Comparison of ENCODE assay signal across 9 cellular contexts in genomic region chr1:4778056-4778455, GRCh38.
A peak's percentile ranks its signal among the peaks of the same experiment; 100 is the strongest.
DNase-seq lines count a peak whose midpoint lies in the region.
"Had no signal": no experiment of that assay in that cellular context is flagged by ENCODE, and none has a peak within 500 bp of the region (broad histone marks: within the 10 kb centered on the region; RNA-seq: fewer than 3 reads in every experiment).

No MANE protein-coding gene starts in this region.

- DNase-seq in C1 segment of cervical spinal cord (lab: John Stamatoyannopoulos, UW) (peak in 9 of 14 donors; percentile 3 to 34 (median 14)), M059J (ENCODE audit: low read depth) (peak; percentile 11), cerebellar cortex (ENCODE audit: low spot score) (peak; percentile 5), mucosa of gallbladder (ENCODE audit: low spot score) (peak; percentile 19), NCI-H1436 (lab: John Stamatoyannopoulos, UW) (no peak), NCI-H128 (lab: John Stamatoyannopoulos, UW; ENCODE audit: unreplicated experiment) (no peak)
- DNase-seq in effector CD8-positive, alpha-beta T cell (lab: John Stamatoyannopoulos, UW), result no peak
- no peak for DNase-seq in activated CD8-positive, alpha-beta memory T cell treated with anti-CD3 and anti-CD28 coated beads, Interleukin-2, amount 50 U/mL, for 4 hours
- DNase-seq: activated T-cell treated with anti-CD3 and anti-CD28 coated beads for 4 hours had no signal

Comparison
In these comparisons a context has a peak if more than half of its experiments do, and no peak if none do; other contexts are left out.
1. DNase-seq: peak in C1 segment of cervical spinal cord (9 of 14), M059J (single experiment), cerebellar cortex (single experiment) and mucosa of gallbladder (single experiment); none in NCI-H1436 (single experiment), effector CD8-positive, alpha-beta T cell (single experiment), activated CD8-positive, alpha-beta memory T cell treated with anti-CD3 and anti-CD28 coated beads, Interleukin-2, amount 50 U/mL, for 4 hours (single experiment) and NCI-H128 (single experiment).